Comparison of ENCODE assay signal across 1 cellular context in genomic region chr12:79838359-79838758, GRCh38.
TF ChIP-seq lines count a peak whose summit lies in the region.

No MANE protein-coding gene starts in this region.

TF ChIP-seq in K562, 482 proteins besides CTCF, POLR2A, EP300 and RAD21 (continued from another document):
- TF ChIP-seq, protein P1, sequence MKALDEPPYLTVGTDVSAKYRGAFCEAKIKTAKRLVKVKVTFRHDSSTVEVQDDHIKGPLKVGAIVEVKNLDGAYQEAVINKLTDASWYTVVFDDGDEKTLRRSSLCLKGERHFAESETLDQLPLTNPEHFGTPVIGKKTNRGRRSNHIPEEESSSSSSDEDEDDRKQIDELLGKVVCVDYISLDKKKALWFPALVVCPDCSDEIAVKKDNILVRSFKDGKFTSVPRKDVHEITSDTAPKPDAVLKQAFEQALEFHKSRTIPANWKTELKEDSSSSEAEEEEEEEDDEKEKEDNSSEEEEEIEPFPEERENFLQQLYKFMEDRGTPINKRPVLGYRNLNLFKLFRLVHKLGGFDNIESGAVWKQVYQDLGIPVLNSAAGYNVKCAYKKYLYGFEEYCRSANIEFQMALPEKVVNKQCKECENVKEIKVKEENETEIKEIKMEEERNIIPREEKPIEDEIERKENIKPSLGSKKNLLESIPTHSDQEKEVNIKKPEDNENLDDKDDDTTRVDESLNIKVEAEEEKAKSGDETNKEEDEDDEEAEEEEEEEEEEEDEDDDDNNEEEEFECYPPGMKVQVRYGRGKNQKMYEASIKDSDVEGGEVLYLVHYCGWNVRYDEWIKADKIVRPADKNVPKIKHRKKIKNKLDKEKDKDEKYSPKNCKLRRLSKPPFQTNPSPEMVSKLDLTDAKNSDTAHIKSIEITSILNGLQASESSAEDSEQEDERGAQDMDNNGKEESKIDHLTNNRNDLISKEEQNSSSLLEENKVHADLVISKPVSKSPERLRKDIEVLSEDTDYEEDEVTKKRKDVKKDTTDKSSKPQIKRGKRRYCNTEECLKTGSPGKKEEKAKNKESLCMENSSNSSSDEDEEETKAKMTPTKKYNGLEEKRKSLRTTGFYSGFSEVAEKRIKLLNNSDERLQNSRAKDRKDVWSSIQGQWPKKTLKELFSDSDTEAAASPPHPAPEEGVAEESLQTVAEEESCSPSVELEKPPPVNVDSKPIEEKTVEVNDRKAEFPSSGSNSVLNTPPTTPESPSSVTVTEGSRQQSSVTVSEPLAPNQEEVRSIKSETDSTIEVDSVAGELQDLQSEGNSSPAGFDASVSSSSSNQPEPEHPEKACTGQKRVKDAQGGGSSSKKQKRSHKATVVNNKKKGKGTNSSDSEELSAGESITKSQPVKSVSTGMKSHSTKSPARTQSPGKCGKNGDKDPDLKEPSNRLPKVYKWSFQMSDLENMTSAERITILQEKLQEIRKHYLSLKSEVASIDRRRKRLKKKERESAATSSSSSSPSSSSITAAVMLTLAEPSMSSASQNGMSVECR (CRISPR knock-in tag; IDR thresholded peaks at IDR 0.05), result no peak
- TF ChIP-seq SP2 (IDR thresholded peaks at IDR 0.05; ENCODE audit: extremely low read depth, low read depth, low read length, poor library complexity, severe bottlenecking), result no peak
- TF ChIP-seq SMARCA5 (IDR thresholded peaks at IDR 0.05), result no peak
- no peak for TF ChIP-seq STAT5B (CRISPR knock-in tag; IDR thresholded peaks at IDR 0.05)
- peak; percentile 42 for TF ChIP-seq ZNF280A (IDR thresholded peaks at IDR 0.05; ENCODE audit: low read depth, partially characterized antibody)
- TF ChIP-seq SPI1 (IDR thresholded peaks at IDR 0.05; ENCODE audit: borderline replicate concordance, low read depth, low read length), result no peak
- no peak for TF ChIP-seq YBX1 (IDR thresholded peaks at IDR 0.05)
- TF ChIP-seq KLF16 (IDR thresholded peaks at IDR 0.05), result no peak
- TF ChIP-seq, protein P2, sequence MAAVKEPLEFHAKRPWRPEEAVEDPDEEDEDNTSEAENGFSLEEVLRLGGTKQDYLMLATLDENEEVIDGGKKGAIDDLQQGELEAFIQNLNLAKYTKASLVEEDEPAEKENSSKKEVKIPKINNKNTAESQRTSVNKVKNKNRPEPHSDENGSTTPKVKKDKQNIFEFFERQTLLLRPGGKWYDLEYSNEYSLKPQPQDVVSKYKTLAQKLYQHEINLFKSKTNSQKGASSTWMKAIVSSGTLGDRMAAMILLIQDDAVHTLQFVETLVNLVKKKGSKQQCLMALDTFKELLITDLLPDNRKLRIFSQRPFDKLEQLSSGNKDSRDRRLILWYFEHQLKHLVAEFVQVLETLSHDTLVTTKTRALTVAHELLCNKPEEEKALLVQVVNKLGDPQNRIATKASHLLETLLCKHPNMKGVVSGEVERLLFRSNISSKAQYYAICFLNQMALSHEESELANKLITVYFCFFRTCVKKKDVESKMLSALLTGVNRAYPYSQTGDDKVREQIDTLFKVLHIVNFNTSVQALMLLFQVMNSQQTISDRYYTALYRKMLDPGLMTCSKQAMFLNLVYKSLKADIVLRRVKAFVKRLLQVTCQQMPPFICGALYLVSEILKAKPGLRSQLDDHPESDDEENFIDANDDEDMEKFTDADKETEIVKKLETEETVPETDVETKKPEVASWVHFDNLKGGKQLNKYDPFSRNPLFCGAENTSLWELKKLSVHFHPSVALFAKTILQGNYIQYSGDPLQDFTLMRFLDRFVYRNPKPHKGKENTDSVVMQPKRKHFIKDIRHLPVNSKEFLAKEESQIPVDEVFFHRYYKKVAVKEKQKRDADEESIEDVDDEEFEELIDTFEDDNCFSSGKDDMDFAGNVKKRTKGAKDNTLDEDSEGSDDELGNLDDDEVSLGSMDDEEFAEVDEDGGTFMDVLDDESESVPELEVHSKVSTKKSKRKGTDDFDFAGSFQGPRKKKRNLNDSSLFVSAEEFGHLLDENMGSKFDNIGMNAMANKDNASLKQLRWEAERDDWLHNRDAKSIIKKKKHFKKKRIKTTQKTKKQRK (IDR thresholded peaks at IDR 0.05; ENCODE audit: borderline replicate concordance, low read depth, low read length), result 0 out of 2 replicates have a peak, but pooled peaks have one; percentile 33
- no peak for TF ChIP-seq SREBF2 (CRISPR knock-in tag; IDR thresholded peaks at IDR 0.05)
- no peak for TF ChIP-seq SMC3 (conservative IDR thresholded peaks at IDR 0.05; ENCODE audit: insufficient read depth, low read depth, low read length)
- TF ChIP-seq, protein P3, sequence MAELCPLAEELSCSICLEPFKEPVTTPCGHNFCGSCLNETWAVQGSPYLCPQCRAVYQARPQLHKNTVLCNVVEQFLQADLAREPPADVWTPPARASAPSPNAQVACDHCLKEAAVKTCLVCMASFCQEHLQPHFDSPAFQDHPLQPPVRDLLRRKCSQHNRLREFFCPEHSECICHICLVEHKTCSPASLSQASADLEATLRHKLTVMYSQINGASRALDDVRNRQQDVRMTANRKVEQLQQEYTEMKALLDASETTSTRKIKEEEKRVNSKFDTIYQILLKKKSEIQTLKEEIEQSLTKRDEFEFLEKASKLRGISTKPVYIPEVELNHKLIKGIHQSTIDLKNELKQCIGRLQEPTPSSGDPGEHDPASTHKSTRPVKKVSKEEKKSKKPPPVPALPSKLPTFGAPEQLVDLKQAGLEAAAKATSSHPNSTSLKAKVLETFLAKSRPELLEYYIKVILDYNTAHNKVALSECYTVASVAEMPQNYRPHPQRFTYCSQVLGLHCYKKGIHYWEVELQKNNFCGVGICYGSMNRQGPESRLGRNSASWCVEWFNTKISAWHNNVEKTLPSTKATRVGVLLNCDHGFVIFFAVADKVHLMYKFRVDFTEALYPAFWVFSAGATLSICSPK (IDR thresholded peaks at IDR 0.05; ENCODE audit: borderline replicate concordance), result no peak
